In genomic region chr20:43022081-43022480, GRCh38 we compare ENCODE assay signal across 28 cellular contexts.
"Had no signal": no experiment of that assay in that cellular context is flagged by ENCODE, and none has a peak within 500 bp of the region (broad histone marks: within the 10 kb centered on the region; RNA-seq: fewer than 3 reads in every experiment).

No MANE protein-coding gene starts in this region.

- H3K9me3 ChIP-seq: ascending aorta, gastrocnemius medialis had no signal

- H3K4me3 ChIP-seq: ascending aorta, coronary artery, dorsolateral prefrontal cortex, gastrocnemius medialis had no signal

- H3K4me1 ChIP-seq: ascending aorta, foreskin keratinocyte, gastrocnemius medialis had no signal

- DNase-seq: activated CD4-positive, alpha-beta memory T cell treated with anti-CD3 and anti-CD28 coated beads for 36 hours; activated CD4-positive, alpha-beta T cell treated with anti-CD3 and anti-CD28 coated beads for 36 hours; activated CD4-positive, alpha-beta T cell treated with anti-CD3 and anti-CD28 coated beads, Interleukin-2, amount 10 ng/mL, durations not matched to agents 24 days and 14 days; activated CD4-positive, CD25-positive, alpha-beta regulatory T cell; activated CD4-positive, CD25-positive, alpha-beta regulatory T cell treated with anti-CD3 and anti-CD28 coated beads, Interleukin-2, amount 50 U/mL, for 72 hours; activated CD8-positive, alpha-beta memory T cell treated with anti-CD3 and anti-CD28 coated beads, Interleukin-2, amount 10 ng/mL, durations not matched to agents 7 days and 5 days; activated CD8-positive, alpha-beta memory T cell treated with anti-CD3 and anti-CD28 coated beads, Interleukin-2, amount 50 U/mL, for 4 hours; activated CD8-positive, alpha-beta T cell treated with anti-CD3 and anti-CD28 coated beads, Interleukin-2, amount 10 ng/mL, durations not matched to agents 7 days and 5 days; activated gamma-delta T cell; activated naive CD4-positive, alpha-beta T cell; activated naive CD4-positive, alpha-beta T cell treated with anti-CD3 and anti-CD28 coated beads, Interleukin-2, amount 10 ng/mL, durations not matched to agents 7 days and 5 days; activated naive CD8-positive, alpha-beta T cell treated with anti-CD3 and anti-CD28 coated beads, Interleukin-2, amount 10 ng/mL, durations not matched to agents 7 days and 5 days; activated T-cell treated with anti-CD3 and anti-CD28 coated beads, Interleukin-2, amount 50 U/mL, for 1 hour; activated T-cell treated with anti-CD3 and anti-CD28 coated beads, Interleukin-2, amount 50 U/mL, for 48 hours; brain microvascular endothelial cell; effector memory CD4-positive, alpha-beta T cell; endodermal cell; foreskin keratinocyte; gastrocnemius medialis; T-helper 2 cell had no signal

- H3K27ac Mint-ChIP-seq: activated CD4-positive, alpha-beta memory T cell treated with anti-CD3 and anti-CD28 coated beads for 36 hours; activated CD4-positive, alpha-beta T cell treated with anti-CD3 and anti-CD28 coated beads for 36 hours; activated CD4-positive, alpha-beta T cell treated with anti-CD3 and anti-CD28 coated beads, Interleukin-2, amount 10 ng/mL, durations not matched to agents 24 days and 14 days; activated CD8-positive, alpha-beta memory T cell treated with anti-CD3 and anti-CD28 coated beads, Interleukin-2, amount 10 ng/mL, durations not matched to agents 7 days and 5 days; activated CD8-positive, alpha-beta T cell treated with anti-CD3 and anti-CD28 coated beads, Interleukin-2, amount 10 ng/mL, durations not matched to agents 7 days and 5 days; activated naive CD4-positive, alpha-beta T cell treated with anti-CD3 and anti-CD28 coated beads, Interleukin-2, amount 10 ng/mL, durations not matched to agents 7 days and 5 days; activated naive CD4-positive, alpha-beta T cell treated with anti-CD3 and anti-CD28 coated beads, Interleukin-2, amount 50 U/mL, for 72 hours; activated naive CD8-positive, alpha-beta T cell treated with anti-CD3 and anti-CD28 coated beads, Interleukin-2, amount 10 ng/mL, durations not matched to agents 7 days and 5 days; activated T-helper 1 cell treated with anti-CD3 and anti-CD28 coated beads, Interleukin-12 subunit alpha, Interleukin-12 subunit beta, Interleukin-2, Interleukin-4 antibody, amounts not matched to agents 30 ng/mL and 10 ng/mL and 1 ng/mL, durations not matched to agents 14 hours and 24 hours and 36 hours; dendritic cell treated with granulocyte-macrophage colony-stimulating factor and Interleukin-4, amounts not matched to agents 40 ng/mL and 50 ng/mL, for 4 days; endodermal cell had no signal

- H3K36me3 ChIP-seq: ascending aorta, brain microvascular endothelial cell, gastrocnemius medialis had no signal

- H3K4me3 Mint-ChIP-seq: activated CD4-positive, alpha-beta memory T cell treated with anti-CD3 and anti-CD28 coated beads for 36 hours; activated CD4-positive, alpha-beta T cell treated with anti-CD3 and anti-CD28 coated beads for 36 hours; activated CD4-positive, alpha-beta T cell treated with anti-CD3 and anti-CD28 coated beads, Interleukin-2, amount 10 ng/mL, durations not matched to agents 24 days and 14 days; activated CD8-positive, alpha-beta memory T cell treated with anti-CD3 and anti-CD28 coated beads, Interleukin-2, amount 10 ng/mL, durations not matched to agents 7 days and 5 days; activated CD8-positive, alpha-beta T cell treated with anti-CD3 and anti-CD28 coated beads, Interleukin-2, amount 10 ng/mL, durations not matched to agents 7 days and 5 days; activated naive CD4-positive, alpha-beta T cell treated with anti-CD3 and anti-CD28 coated beads, Interleukin-2, amount 10 ng/mL, durations not matched to agents 7 days and 5 days; activated naive CD8-positive, alpha-beta T cell treated with anti-CD3 and anti-CD28 coated beads, Interleukin-2, amount 10 ng/mL, durations not matched to agents 7 days and 5 days; activated T-helper 1 cell treated with anti-CD3 and anti-CD28 coated beads, Interleukin-12 subunit alpha, Interleukin-12 subunit beta, Interleukin-2, Interleukin-4 antibody, amounts not matched to agents 30 ng/mL and 10 ng/mL and 1 ng/mL, durations not matched to agents 14 hours and 24 hours and 36 hours; central memory CD8-positive, alpha-beta T cell; dendritic cell treated with granulocyte-macrophage colony-stimulating factor and Interleukin-4, amounts not matched to agents 40 ng/mL and 50 ng/mL, for 4 days; endodermal cell had no signal

- H3K27me3 Mint-ChIP-seq: activated CD4-positive, alpha-beta memory T cell treated with anti-CD3 and anti-CD28 coated beads for 36 hours; activated CD4-positive, alpha-beta T cell treated with anti-CD3 and anti-CD28 coated beads, Interleukin-2, amount 10 ng/mL, durations not matched to agents 24 days and 14 days; activated CD8-positive, alpha-beta memory T cell treated with anti-CD3 and anti-CD28 coated beads, Interleukin-2, amount 10 ng/mL, durations not matched to agents 7 days and 5 days; activated naive CD4-positive, alpha-beta T cell treated with anti-CD3 and anti-CD28 coated beads, Interleukin-2, amount 10 ng/mL, durations not matched to agents 7 days and 5 days; activated naive CD8-positive, alpha-beta T cell treated with anti-CD3 and anti-CD28 coated beads, Interleukin-2, amount 10 ng/mL, durations not matched to agents 7 days and 5 days; central memory CD8-positive, alpha-beta T cell; dendritic cell treated with granulocyte-macrophage colony-stimulating factor and Interleukin-4, amounts not matched to agents 40 ng/mL and 50 ng/mL, for 4 days had no signal

- ATAC-seq: activated CD4-positive, alpha-beta T cell treated with anti-CD3 and anti-CD28 coated beads for 36 hours; activated CD8-positive, alpha-beta memory T cell treated with anti-CD3 and anti-CD28 coated beads, Interleukin-2, amount 10 ng/mL, durations not matched to agents 7 days and 5 days; activated CD8-positive, alpha-beta T cell treated with anti-CD3 and anti-CD28 coated beads, Interleukin-2, amount 10 ng/mL, durations not matched to agents 7 days and 5 days; activated naive CD4-positive, alpha-beta T cell treated with anti-CD3 and anti-CD28 coated beads, Interleukin-2, amount 50 U/mL, for 72 hours; esophagus mucosa; foreskin keratinocyte; gastrocnemius medialis had no signal

- H3K9me3 Mint-ChIP-seq: activated CD4-positive, alpha-beta memory T cell treated with anti-CD3 and anti-CD28 coated beads for 36 hours; activated CD4-positive, alpha-beta T cell treated with anti-CD3 and anti-CD28 coated beads, Interleukin-2, amount 10 ng/mL, durations not matched to agents 24 days and 14 days; activated naive CD4-positive, alpha-beta T cell treated with anti-CD3 and anti-CD28 coated beads, Interleukin-2, amount 10 ng/mL, durations not matched to agents 7 days and 5 days; activated naive CD4-positive, alpha-beta T cell treated with anti-CD3 and anti-CD28 coated beads, Interleukin-2, amount 50 U/mL, for 72 hours; activated T-helper 1 cell treated with anti-CD3 and anti-CD28 coated beads, Interleukin-12 subunit alpha, Interleukin-12 subunit beta, Interleukin-2, Interleukin-4 antibody, amounts not matched to agents 30 ng/mL and 10 ng/mL and 1 ng/mL, durations not matched to agents 14 hours and 24 hours and 36 hours; dendritic cell treated with granulocyte-macrophage colony-stimulating factor and Interleukin-4, amounts not matched to agents 40 ng/mL and 50 ng/mL, for 4 days; endodermal cell had no signal

- H3K4me1 Mint-ChIP-seq: activated CD4-positive, alpha-beta T cell treated with anti-CD3 and anti-CD28 coated beads for 36 hours; activated CD4-positive, alpha-beta T cell treated with anti-CD3 and anti-CD28 coated beads, Interleukin-2, amount 10 ng/mL, durations not matched to agents 24 days and 14 days; activated CD8-positive, alpha-beta memory T cell treated with anti-CD3 and anti-CD28 coated beads, Interleukin-2, amount 10 ng/mL, durations not matched to agents 7 days and 5 days; activated naive CD4-positive, alpha-beta T cell treated with anti-CD3 and anti-CD28 coated beads, Interleukin-2, amount 10 ng/mL, durations not matched to agents 7 days and 5 days; activated naive CD8-positive, alpha-beta T cell treated with anti-CD3 and anti-CD28 coated beads, Interleukin-2, amount 10 ng/mL, durations not matched to agents 7 days and 5 days; central memory CD8-positive, alpha-beta T cell had no signal

- H3K36me3 Mint-ChIP-seq: activated CD4-positive, alpha-beta memory T cell treated with anti-CD3 and anti-CD28 coated beads for 36 hours; activated CD8-positive, alpha-beta memory T cell treated with anti-CD3 and anti-CD28 coated beads, Interleukin-2, amount 10 ng/mL, durations not matched to agents 7 days and 5 days; activated naive CD4-positive, alpha-beta T cell treated with anti-CD3 and anti-CD28 coated beads, Interleukin-2, amount 10 ng/mL, durations not matched to agents 7 days and 5 days; activated naive CD4-positive, alpha-beta T cell treated with anti-CD3 and anti-CD28 coated beads, Interleukin-2, amount 50 U/mL, for 72 hours; activated naive CD8-positive, alpha-beta T cell treated with anti-CD3 and anti-CD28 coated beads, Interleukin-2, amount 10 ng/mL, durations not matched to agents 7 days and 5 days had no signal

- H3K27me3 ChIP-seq: ascending aorta, brain microvascular endothelial cell, foreskin keratinocyte, gastrocnemius medialis had no signal

- H3K27ac ChIP-seq: ascending aorta, brain microvascular endothelial cell, coronary artery, foreskin keratinocyte, gastrocnemius medialis had no signal
